ENCODE assay signal across 1 cellular context in the genomic region with DNA sequence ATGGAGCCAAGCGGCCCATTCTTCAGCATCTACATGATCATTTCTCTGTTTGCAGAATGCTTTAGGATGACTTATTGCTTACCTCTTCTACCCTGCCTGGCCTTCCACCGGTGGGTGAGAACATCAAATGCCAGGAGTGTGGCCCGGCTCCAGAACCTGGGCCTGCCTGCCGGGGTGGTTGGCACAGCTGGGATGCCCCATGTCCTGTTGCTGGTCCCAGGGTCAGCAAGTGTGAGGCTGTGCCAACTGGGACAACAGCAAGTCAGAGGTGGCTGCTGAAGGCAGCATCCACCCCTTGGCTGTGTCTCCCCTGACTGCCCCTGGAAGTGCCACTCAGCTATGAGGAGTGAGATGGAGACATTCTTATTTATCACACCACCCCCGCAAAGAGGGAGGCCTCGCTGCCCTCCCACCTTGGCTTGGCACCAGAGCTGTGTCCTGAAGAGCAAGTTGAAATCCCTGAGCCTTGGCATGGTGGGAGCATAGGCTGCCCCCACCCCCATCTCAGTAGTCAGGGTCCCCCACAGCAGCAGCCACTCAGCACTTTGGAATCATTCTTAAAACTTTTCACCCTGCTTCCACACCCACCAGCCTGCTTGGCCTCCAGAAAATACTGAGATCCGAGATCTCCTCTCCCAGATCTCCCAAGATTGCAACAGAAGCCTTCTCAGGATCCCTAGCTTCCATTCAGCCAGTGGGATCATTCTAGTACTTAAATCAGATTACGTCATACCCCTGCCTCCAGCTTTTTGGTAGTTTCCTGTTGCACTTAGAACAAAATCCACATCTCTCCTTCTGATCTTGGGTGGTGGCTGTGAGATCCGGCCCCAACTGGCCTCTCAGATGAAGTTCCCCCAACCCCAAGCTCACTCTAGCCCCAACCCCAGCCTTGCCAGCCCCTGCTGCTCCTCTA.
TF ChIP-seq lines count a peak whose summit lies in the region.

No MANE protein-coding gene starts in this region.

TF ChIP-seq in K562, 482 proteins besides CTCF, POLR2A, EP300 and RAD21 (continued from another document):
- peak; percentile 42 for TF ChIP-seq VEZF1 (CRISPR knock-in tag; IDR thresholded peaks at IDR 0.05)
- peak; percentile 67 for TF ChIP-seq GABPA (tag; conservative IDR thresholded peaks at IDR 0.05; ENCODE audit: low read depth)
- TF ChIP-seq BHLHE40 (IDR thresholded peaks at IDR 0.05; ENCODE audit: low read length) = 0 out of 2 replicates have a peak, but pooled peaks have one; percentile 32
- peak; percentile 57; the same call in 1 of the 2 replicates for TF ChIP-seq LEF1 (IDR thresholded peaks at IDR 0.05)
- TF ChIP-seq FOXA3 (CRISPR knock-in tag; conservative IDR thresholded peaks at IDR 0.05 in 1 of 2, IDR thresholded peaks at IDR 0.05 in 1 of 2) = 0 out of 4 replicates have a peak, but pooled peaks of 1 of the 2 experiments have one; percentile 15
- TF ChIP-seq ARID1B (IDR thresholded peaks at IDR 0.05) = peak; percentile 65
- no peak for TF ChIP-seq ZNF224 (CRISPR knock-in tag; IDR thresholded peaks at IDR 0.05)
- TF ChIP-seq EGR1 (conservative IDR thresholded peaks at IDR 0.05) = 0 out of 2 replicates have a peak, but pooled peaks have one; percentile 4
- peak; percentile 94 for TF ChIP-seq JUN (IDR thresholded peaks at IDR 0.05; ENCODE audit: borderline replicate concordance, low read depth, low read length)
- no peak for TF ChIP-seq JUN (CRISPR knock-in tag; IDR thresholded peaks at IDR 0.05; ENCODE audit: borderline replicate concordance)
- TF ChIP-seq CBX1 (IDR thresholded peaks at IDR 0.05; ENCODE audit: low read depth) = no peak
- peak; percentile 39; the same call in 1 of the 2 replicates for TF ChIP-seq KLF6 (CRISPR knock-in tag; IDR thresholded peaks at IDR 0.05; ENCODE audit: borderline replicate concordance)
- TF ChIP-seq WHSC1 (IDR thresholded peaks at IDR 0.05; ENCODE audit: low read length) = peak; percentile 81
- peak; percentile 84 for TF ChIP-seq JUNB (CRISPR knock-in tag; conservative IDR thresholded peaks at IDR 0.05)
- TF ChIP-seq RBBP5 (IDR thresholded peaks at IDR 0.05; ENCODE audit: borderline replicate concordance, insufficient read depth, low read length, poor library complexity, severe bottlenecking) = peak; percentile 31
- peak; percentile 89 for TF ChIP-seq KLF16 (IDR thresholded peaks at IDR 0.05)
- no peak for TF ChIP-seq ZNF12 (CRISPR knock-in tag; IDR thresholded peaks at IDR 0.05)
- no peak for TF ChIP-seq TCF7L2 (IDR thresholded peaks at IDR 0.05; ENCODE audit: low read depth, low read length)
- no peak for TF ChIP-seq ATF1 (CRISPR knock-in tag; IDR thresholded peaks at IDR 0.05)
- peak; percentile 56; the same call in 1 of the 2 replicates for TF ChIP-seq ATF1 (tag; IDR thresholded peaks at IDR 0.05)
- peak; percentile 53; the same call in 1 of the 2 replicates for TF ChIP-seq ZNF395 (CRISPR knock-in tag; IDR thresholded peaks at IDR 0.05)
- peak; percentile 57; the same call in 1 of the 2 replicates for TF ChIP-seq ZNF766 (CRISPR knock-in tag; conservative IDR thresholded peaks at IDR 0.05)
- TF ChIP-seq ZNF655 (CRISPR knock-in tag; IDR thresholded peaks at IDR 0.05) = no peak
- TF ChIP-seq ATF7 (IDR thresholded peaks at IDR 0.05) = peak; percentile 99
- TF ChIP-seq PHTF2 (CRISPR knock-in tag; IDR thresholded peaks at IDR 0.05) = no peak
- peak; percentile 41; the same call in 1 of the 2 replicates for TF ChIP-seq ZSCAN32 (CRISPR knock-in tag; IDR thresholded peaks at IDR 0.05)
- no peak for TF ChIP-seq KLF10 (CRISPR knock-in tag; IDR thresholded peaks at IDR 0.05)
- peak; percentile 53; the same call in 1 of the 2 replicates for TF ChIP-seq CEBPG (CRISPR knock-in tag; IDR thresholded peaks at IDR 0.05)
- TF ChIP-seq CEBPG (tag; conservative IDR thresholded peaks at IDR 0.05 in 1 of 2, IDR thresholded peaks at IDR 0.05 in 1 of 2) = peak; percentile 97 to 98
- peak; percentile 76 for TF ChIP-seq SMARCA4 (IDR thresholded peaks at IDR 0.05)
- TF ChIP-seq, protein P1, sequence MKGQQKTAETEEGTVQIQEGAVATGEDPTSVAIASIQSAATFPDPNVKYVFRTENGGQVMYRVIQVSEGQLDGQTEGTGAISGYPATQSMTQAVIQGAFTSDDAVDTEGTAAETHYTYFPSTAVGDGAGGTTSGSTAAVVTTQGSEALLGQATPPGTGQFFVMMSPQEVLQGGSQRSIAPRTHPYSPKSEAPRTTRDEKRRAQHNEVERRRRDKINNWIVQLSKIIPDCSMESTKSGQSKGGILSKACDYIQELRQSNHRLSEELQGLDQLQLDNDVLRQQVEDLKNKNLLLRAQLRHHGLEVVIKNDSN (CRISPR knock-in tag; IDR thresholded peaks at IDR 0.05) = 0 out of 2 replicates have a peak, but pooled peaks have one; percentile 15
- TF ChIP-seq PHB2 (IDR thresholded peaks at IDR 0.05; ENCODE audit: low read depth) = no peak
- 0 out of 2 replicates have a peak, but pooled peaks have one; percentile 37 for TF ChIP-seq BCL6 (CRISPR knock-in tag; IDR thresholded peaks at IDR 0.05)
- no peak for TF ChIP-seq NR4A1 (CRISPR knock-in tag; IDR thresholded peaks at IDR 0.05)
- peak; percentile 73; the same call in 1 of the 2 replicates for TF ChIP-seq NR4A1 (tag; IDR thresholded peaks at IDR 0.05)
- peak; percentile 69; the same call in 1 of the 2 replicates for TF ChIP-seq SMARCE1 (IDR thresholded peaks at IDR 0.05)
- TF ChIP-seq ATF3 (IDR thresholded peaks at IDR 0.05) = peak; percentile 99
- no peak for TF ChIP-seq ATF3 (CRISPR knock-in tag; conservative IDR thresholded peaks at IDR 0.05)
- 0 out of 2 replicates have a peak, but pooled peaks have one; percentile 43 for TF ChIP-seq ZC3H11A (IDR thresholded peaks at IDR 0.05; ENCODE audit: low read depth, low read length)
- 0 out of 2 replicates have a peak, but pooled peaks have one; percentile 19 for TF ChIP-seq PML (IDR thresholded peaks at IDR 0.05; ENCODE audit: low read length)
- TF ChIP-seq MAFG (tag; conservative IDR thresholded peaks at IDR 0.05) = no peak
- peak; percentile 75 for TF ChIP-seq ZNF175 (CRISPR knock-in tag; IDR thresholded peaks at IDR 0.05; ENCODE audit: low read depth)
- no peak for TF ChIP-seq ZNF324 (CRISPR knock-in tag; IDR thresholded peaks at IDR 0.05)
- peak; percentile 81 for TF ChIP-seq DPF2 (IDR thresholded peaks at IDR 0.05)
- TF ChIP-seq ZNF589 (CRISPR knock-in tag; IDR thresholded peaks at IDR 0.05; ENCODE audit: low read depth) = peak; percentile 76; the same call in 1 of the 2 replicates
- TF ChIP-seq SMAD4 (CRISPR knock-in tag; conservative IDR thresholded peaks at IDR 0.05) = 0 out of 2 replicates have a peak, but pooled peaks have one; percentile 13
- peak; percentile 68 for TF ChIP-seq SMAD1 (IDR thresholded peaks at IDR 0.05; ENCODE audit: low read depth, low read length, partially characterized antibody)
- peak; percentile 76 for TF ChIP-seq ETV1 (tag; conservative IDR thresholded peaks at IDR 0.05; ENCODE audit: low read depth)
